In genomic region chr12:130434560-130434959, GRCh38 we compare ENCODE assay signal across 34 cellular contexts.
"Had no signal": no experiment of that assay in that cellular context is flagged by ENCODE, and none has a peak within 500 bp of the region (broad histone marks: within the 10 kb centered on the region; RNA-seq: fewer than 3 reads in every experiment).

No MANE protein-coding gene starts in this region.

- H3K36me3 ChIP-seq: breast epithelium, esophagus muscularis mucosa, heart right ventricle, left lung, neutrophil, ovary, prostate gland, stomach, tibial artery had no signal

- H3K27me3 Mint-ChIP-seq: activated CD4-positive, alpha-beta T cell treated with anti-CD3 and anti-CD28 coated beads for 36 hours; activated naive CD4-positive, alpha-beta T cell treated with anti-CD3 and anti-CD28 coated beads, Interleukin-2, amount 50 U/mL, for 24 hours; activated naive CD8-positive, alpha-beta T cell treated with anti-CD3 and anti-CD28 coated beads, Interleukin-2, amount 50 U/mL, for 24 hours; central memory CD8-positive, alpha-beta T cell; natural killer cell treated with Interleukin-12 subunit alpha and Interleukin-12 subunit beta and Interleukin-15 and Interleukin-18, amount 100 ng/mL, for 72 hours; stimulated activated naive B cell treated with anti-CD40 and anti-IgM and Interleukin-4, amounts not matched to agents 10 μg/mL and 1 μg/mL and 100 μg/mL, for 72 hours had no signal

- H3K27ac ChIP-seq: breast epithelium, esophagus muscularis mucosa, foreskin keratinocyte, heart right ventricle, left lung, neutrophil, ovary, prostate gland, stomach, tibial artery had no signal

- H3K27me3 ChIP-seq: breast epithelium, esophagus muscularis mucosa, foreskin keratinocyte, heart right ventricle, left lung, neutrophil, ovary, stomach, tibial artery had no signal

- ATAC-seq: activated CD4-positive, alpha-beta T cell treated with anti-CD3 and anti-CD28 coated beads for 36 hours; activated naive CD8-positive, alpha-beta T cell treated with anti-CD3 and anti-CD28 coated beads, Interleukin-2, amount 50 U/mL, for 24 hours; foreskin keratinocyte; heart right ventricle; left lung; mucosa of descending colon; natural killer cell treated with Interleukin-12 subunit alpha and Interleukin-12 subunit beta and Interleukin-15 and Interleukin-18, amount 100 ng/mL, for 72 hours; stimulated activated naive B cell treated with anti-CD40 and anti-IgM and Interleukin-4, amounts not matched to agents 10 μg/mL and 1 μg/mL and 100 μg/mL, for 72 hours had no signal

- H3K4me1 ChIP-seq: breast epithelium, esophagus muscularis mucosa, foreskin keratinocyte, heart right ventricle, left lung, prostate gland, stomach, tibial artery had no signal

- H3K9ac ChIP-seq: SK-N-SH had no signal

- H3K4me3 ChIP-seq: breast epithelium, esophagus muscularis mucosa, heart right ventricle, left lung, lung, mucosa of descending colon, ovary, prostate gland, smooth muscle cell, stomach, tibial artery had no signal

- H3K36me3 Mint-ChIP-seq: activated naive CD4-positive, alpha-beta T cell treated with anti-CD3 and anti-CD28 coated beads, Interleukin-2, amount 50 U/mL, for 24 hours; natural killer cell treated with Interleukin-12 subunit alpha and Interleukin-12 subunit beta and Interleukin-15 and Interleukin-18, amount 100 ng/mL, for 72 hours; stimulated activated naive B cell treated with anti-CD40 and anti-IgM and Interleukin-4, amounts not matched to agents 10 μg/mL and 1 μg/mL and 100 μg/mL, for 72 hours had no signal

- H3K4me3 Mint-ChIP-seq: activated CD4-positive, alpha-beta T cell treated with anti-CD3 and anti-CD28 coated beads for 36 hours; activated naive CD4-positive, alpha-beta T cell treated with anti-CD3 and anti-CD28 coated beads, Interleukin-2, amount 50 U/mL, for 24 hours; activated naive CD8-positive, alpha-beta T cell treated with anti-CD3 and anti-CD28 coated beads, Interleukin-2, amount 50 U/mL, for 24 hours; central memory CD8-positive, alpha-beta T cell; natural killer cell treated with Interleukin-12 subunit alpha and Interleukin-12 subunit beta and Interleukin-15 and Interleukin-18, amount 100 ng/mL, for 72 hours; stimulated activated naive B cell treated with anti-CD40 and anti-IgM and Interleukin-4, amounts not matched to agents 10 μg/mL and 1 μg/mL and 100 μg/mL, for 72 hours; T-helper 1 cell treated with Interleukin-12 subunit alpha and Interleukin-12 subunit beta and Interleukin-4 antibody, amounts not matched to agents 30 μg/mL and 1 μg/mL, for 36 hours had no signal

- DNase-seq: activated CD4-positive, alpha-beta T cell treated with anti-CD3 and anti-CD28 coated beads for 36 hours; activated CD4-positive, alpha-beta T cell treated with anti-CD3 and anti-CD28 coated beads, Interleukin-2, amount 50 U/mL, for 48 hours; activated CD8-positive, alpha-beta memory T cell treated with anti-CD3 and anti-CD28 coated beads for 24 hours; activated gamma-delta T cell; activated naive CD8-positive, alpha-beta T cell treated with anti-CD3 and anti-CD28 coated beads, Interleukin-2, amount 50 U/mL, for 24 hours; amygdala; dermis blood vessel endothelial cell; effector CD4-positive, alpha-beta T cell; foreskin keratinocyte; heart right ventricle; kidney glomerular epithelial cell; mucosa of descending colon; retina; SK-N-SH; stimulated activated CD4-positive, alpha-beta T cell treated with anti-CD3 and anti-CD28 coated beads, Interleukin-15, amount 100 ng/mL, for 24 hours; stimulated activated CD4-positive, alpha-beta T cell treated with anti-CD3 and anti-CD28 coated beads, Interleukin-2, amount 100 ng/mL, for 24 hours; stimulated activated naive B cell treated with anti-CD40 and anti-IgM and Interleukin-4, amounts not matched to agents 10 μg/mL and 1 μg/mL and 100 μg/mL, for 72 hours; stomach; SW 1271; T1000 had no signal

- H3K4me1 Mint-ChIP-seq: activated CD4-positive, alpha-beta T cell treated with anti-CD3 and anti-CD28 coated beads for 36 hours; activated naive CD4-positive, alpha-beta T cell treated with anti-CD3 and anti-CD28 coated beads, Interleukin-2, amount 50 U/mL, for 24 hours; activated naive CD8-positive, alpha-beta T cell treated with anti-CD3 and anti-CD28 coated beads, Interleukin-2, amount 50 U/mL, for 24 hours; central memory CD8-positive, alpha-beta T cell; stimulated activated naive B cell treated with anti-CD40 and anti-IgM and Interleukin-4, amounts not matched to agents 10 μg/mL and 1 μg/mL and 100 μg/mL, for 72 hours had no signal

- FAIRE-seq: colon had no signal

- H3K27ac Mint-ChIP-seq: activated CD4-positive, alpha-beta T cell treated with anti-CD3 and anti-CD28 coated beads for 36 hours; activated naive CD4-positive, alpha-beta T cell treated with anti-CD3 and anti-CD28 coated beads, Interleukin-2, amount 50 U/mL, for 24 hours; activated naive CD8-positive, alpha-beta T cell treated with anti-CD3 and anti-CD28 coated beads, Interleukin-2, amount 50 U/mL, for 24 hours; natural killer cell treated with Interleukin-12 subunit alpha and Interleukin-12 subunit beta and Interleukin-15 and Interleukin-18, amount 100 ng/mL, for 72 hours; stimulated activated naive B cell treated with anti-CD40 and anti-IgM and Interleukin-4, amounts not matched to agents 10 μg/mL and 1 μg/mL and 100 μg/mL, for 72 hours; T-helper 1 cell treated with Interleukin-12 subunit alpha and Interleukin-12 subunit beta and Interleukin-4 antibody, amounts not matched to agents 30 μg/mL and 1 μg/mL, for 36 hours had no signal

- H3K9me3 ChIP-seq: mucosa of descending colon, neutrophil, ovary, prostate gland, SK-N-SH had no signal

- H3K9me3 Mint-ChIP-seq: activated naive CD4-positive, alpha-beta T cell treated with anti-CD3 and anti-CD28 coated beads, Interleukin-2, amount 50 U/mL, for 24 hours; central memory CD8-positive, alpha-beta T cell had no signal
